In the genomic region with DNA sequence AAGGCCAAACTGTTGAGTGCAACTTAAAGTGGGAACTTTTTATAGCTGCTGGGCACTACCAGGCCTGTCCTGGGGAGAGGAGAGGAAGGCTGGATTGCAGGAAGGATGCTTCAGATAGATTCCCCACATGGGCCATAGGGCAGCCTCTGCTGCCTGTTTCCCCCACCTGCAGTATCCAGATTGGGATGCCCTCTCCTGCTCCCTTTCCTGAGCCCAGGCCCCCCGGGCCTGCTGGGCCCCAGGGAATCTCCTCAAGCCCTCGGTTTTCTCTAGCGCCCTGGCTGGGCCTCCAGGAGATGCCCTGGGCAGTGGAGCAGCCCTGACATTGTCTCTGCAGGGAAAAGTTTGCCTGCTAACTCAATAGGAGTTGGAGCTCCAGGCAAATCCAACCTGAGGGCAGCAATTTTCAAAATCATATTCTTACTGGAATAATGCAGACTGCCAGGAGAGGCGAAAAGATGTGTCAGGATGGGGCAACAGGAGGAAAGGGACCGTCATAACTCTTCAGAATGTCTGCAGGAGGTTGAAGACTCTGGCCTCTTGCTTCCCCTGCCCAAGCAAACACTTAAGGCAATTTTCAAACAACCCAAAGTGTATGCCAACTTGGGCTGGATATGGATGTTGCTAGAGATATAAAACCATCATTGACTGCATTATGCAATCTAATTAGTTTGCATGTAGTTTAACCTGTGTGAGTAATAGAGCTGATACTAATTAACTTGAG, we compare ENCODE assay signal across 10 cellular contexts. TPM values are rescaled to one million over a fixed set of nuclear protein-coding genes. Genes with fewer than 3 reads are reported as not detected.
DNase-seq lines count a peak whose midpoint lies in the region; ATAC-seq, FAIRE-seq and TF ChIP-seq lines count a peak whose summit lies in the region.
"Had no signal": no experiment of that assay in that cellular context is flagged by ENCODE, and none has a peak within 500 bp of the region (broad histone marks: within the 10 kb centered on the region; RNA-seq: fewer than 3 reads in every experiment).

No MANE protein-coding gene starts in this region.

- no peak for TF ChIP-seq RAD21 in K562 (CRISPR knock-in tag; conservative IDR thresholded peaks at IDR 0.05 in 1 of 2, IDR thresholded peaks at IDR 0.05 in 1 of 2)

- in situ Hi-C loops in K562 (cut with MboI): loop anchor here (10.0 to 25.0 kb wide), 2 partner anchors 410 to 902 kb away; no protein-coding TSS in a partner anchor

- POLR2A ChIA-PET in HEK293 (lab: Yijun Ruan, JAX): interaction anchor here (0.9 to 3.1 kb wide), 6 partner anchors 8 to 27 kb away, joined by 3 to 24 read pairs (median 5); no protein-coding TSS in a partner anchor
- POLR2A ChIA-PET in K562 (lab: Yijun Ruan, JAX): interaction anchor here (0.6 to 3.7 kb wide), 10 partner anchors 9 to 628 kb away, joined by 3 to 13 read pairs (median 3); no protein-coding TSS in a partner anchor

- H3K9me3 Mint-ChIP-seq in immature natural killer cell: peaks cover 6 to 38% (median 17%) of the 10 kb centered on the region in 6 donors

- CTCF ChIA-PET in HEK293 (lab: Yijun Ruan, JAX) (interaction anchor here (0.7 to 3.9 kb wide), 8 partner anchors 8 to 911 kb away, joined by 3 to 23 read pairs (median 4); no protein-coding TSS in a partner anchor), K562 (lab: Yijun Ruan, JAX; ENCODE audit: low intra/inter-chr PET ratio) (no interaction called here)

- peaks cover 92% of the 10 kb centered on the region for H3K79me2 ChIP-seq in K562 (ENCODE audit: control insufficient read depth, insufficient read depth, low read length)

- peaks cover 24% of the 10 kb centered on the region for H4K20me1 ChIP-seq in K562 (replicated peaks; ENCODE audit: control insufficient read depth, insufficient read depth, low read length)

- peaks cover 24 to 30% of the 10 kb centered on the region in 2 donors for H3K4me1 Mint-ChIP-seq in immature natural killer cell

- intact Hi-C loops in K562 (cut with micrococcal nuclease): loop anchor here (5.0 to 10.0 kb wide), 3 partner anchors 150 to 1627 kb away; a partner anchor contains a TSS

- peak overlapping the region; percentile 88 to 97 for H3K9ac ChIP-seq in K562 (ENCODE audit: insufficient read depth in 1 of 2, low read depth in 2 of 2, low read length in 2 of 2)
- peak overlapping the region; percentile 90 to 92 for H3K9ac ChIP-seq in stomach smooth muscle (ENCODE audit: low read length in 2 of 2)

- H3K27ac ChIP-seq in HEK293 (ENCODE audit: extremely low read depth, low read depth, low read length) (peak overlapping the region; percentile 99), K562 (ENCODE audit: extremely low read depth, low read depth, low read length) (peak overlapping the region; percentile 58; the same call in 2 of the 3 replicates), stomach smooth muscle (ENCODE audit: low read length) (peak overlapping the region; percentile 93)
- H3K27ac ChIP-seq: WERI-Rb-1 had no signal

- 19% methylated on average over 5 of the region's 5 CpGs for WGBS in K562 (ENCODE audit: insufficient coverage, low coverage, missing lambda C conversion rate)

- H3K36me3 ChIP-seq in HEK293 (ENCODE audit: control insufficient read depth in 2 of 2, insufficient read depth in 1 of 2, low read length in 2 of 2) (peaks cover 3 to 39% of the 10 kb centered on the region in 2 experiments; a peak in 2 of 3 replicates), K562 (ENCODE audit: control insufficient read depth, insufficient read depth, low read length) (peaks cover 59% of the 10 kb centered on the region), stomach smooth muscle (ENCODE audit: control insufficient read depth in 2 of 2, insufficient read depth in 2 of 2, low read length in 2 of 2) (peaks cover 31 to 48% of the 10 kb centered on the region in 2 donors)
- H3K36me3 ChIP-seq: WERI-Rb-1 had no signal

- H3K27me3 Mint-ChIP-seq in immature natural killer cell (ENCODE audit: low read depth in 3 of 3): peaks cover 57 to 65% (median 63%) of the 10 kb centered on the region in 3 donors

- no peak for ATAC-seq in K562

- H3K4me1 ChIP-seq in HEK293 (ENCODE audit: control insufficient read depth, insufficient read depth, low read length) (peaks cover 15% of the 10 kb centered on the region; the same call in 1 of the 2 replicates), K562 (replicated peaks in 1 of 2; ENCODE audit: control insufficient read depth in 2 of 2, insufficient read depth in 2 of 2, low read length in 2 of 2) (peaks cover 26 to 30% of the 10 kb centered on the region in 2 experiments), stomach smooth muscle (ENCODE audit: control insufficient read depth, insufficient read depth, low read length) (peaks cover 8% of the 10 kb centered on the region)

- H3K4me3 ChIP-seq in HEK293 (ENCODE audit: low read depth, low read length): peak overlapping the region; percentile 86
- H3K4me3 ChIP-seq in K562: peak overlapping the region; percentile 71
- peak overlapping the region; percentile 94 to 100 for H3K4me3 ChIP-seq in stomach smooth muscle (ENCODE audit: low read length in 2 of 2)

- TF ChIP-seq EP300 in K562 (IDR thresholded peaks at IDR 0.05; ENCODE audit: low read length): no peak

- peaks cover 0 to 3% (median 0%) of the 10 kb centered on the region in 3 donors for H3K36me3 Mint-ChIP-seq in immature natural killer cell

- no peak for DNase-seq in K562 (ENCODE audit: extremely low read depth in 1 of 4, low spot score in 3 of 4)
- peak; percentile 32 for DNase-seq in left kidney (ENCODE audit: low read depth, low spot score)
- no peak for DNase-seq in immature natural killer cell
- DNase-seq in ureter (ENCODE audit: low spot score): no peak
- DNase-seq in NK-92 (lab: John Stamatoyannopoulos, UW; ENCODE audit: unreplicated experiment): no peak
- no peak for DNase-seq in effector CD8-positive, alpha-beta T cell (lab: John Stamatoyannopoulos, UW)
- DNase-seq: NCI-H1417 treated with DMSO at 0.1 percent for 48 hours, WERI-Rb-1 had no signal

- H3K9me1 ChIP-seq in K562 (ENCODE audit: control insufficient read depth, insufficient read depth, low read length): no peaks in the 10 kb centered on the region

- TF ChIP-seq POLR2A in K562 (conservative IDR thresholded peaks at IDR 0.05): no peak

- H3K9me3 ChIP-seq in HEK293 (ENCODE audit: control insufficient read depth, insufficient read depth, low read depth, low read length) (no peaks in the 10 kb centered on the region), K562 (replicated peaks; ENCODE audit: control insufficient read depth, insufficient read depth, low read depth, low read length) (no peaks in the 10 kb centered on the region), stomach smooth muscle (ENCODE audit: control insufficient read depth in 2 of 2, low read length in 2 of 2) (no peaks in the 10 kb centered on the region)

- no peaks in the 10 kb centered on the region for H3K27me3 ChIP-seq in K562 (ENCODE audit: control insufficient read depth in 2 of 2, insufficient read depth in 2 of 2, low read length in 2 of 2)
- H3K27me3 ChIP-seq in stomach smooth muscle (ENCODE audit: control insufficient read depth in 1 of 2, insufficient read depth in 2 of 2, low read length in 2 of 2): no peaks in the 10 kb centered on the region

- H3K4me2 ChIP-seq in K562 (ENCODE audit: insufficient read depth, low read length): peak overlapping the region; percentile 92

- H2AFZ ChIP-seq in K562 (ENCODE audit: low read depth, low read length): no peak overlapping the region

- BruUV-seq in K562 (replicated peaks; lab: Mats Ljungman, UMichigan): no TSS peak

- H3K27ac Mint-ChIP-seq in immature natural killer cell: no peak overlapping the region

- peak overlapping the region in 1 of 5 donors; percentile 1 for H3K4me3 Mint-ChIP-seq in immature natural killer cell

- FAIRE-seq in K562 (lab: Jason Lieb, UNC): no peak

- TF ChIP-seq CTCF in HEK293 (tag by site-specific recombination; IDR thresholded peaks at IDR 0.05) (no peak), K562 (IDR thresholded peaks at IDR 0.05 in 2 of 3, conservative IDR thresholded peaks at IDR 0.05 in 1 of 3; ENCODE audit: insufficient read depth in 2 of 3, low read depth in 1 of 3, low read length in 3 of 3) (no peak)

TF ChIP-seq in K562, 482 proteins besides CTCF, POLR2A, EP300 and RAD21:
- peak; percentile 47 for TF ChIP-seq CHD1 (IDR thresholded peaks at IDR 0.05; ENCODE audit: low read length)
- TF ChIP-seq PYGO2 (tag; IDR thresholded peaks at IDR 0.05): no peak

RNA-seq across cellular contexts. Expression of a gene that starts 4.4 kb away (rescaled TPM):
- 16.8 and 21.5 TPM in 2 replicates for total RNA-seq in K562 (2011; cell fraction: chromatin; rRNA removed; ENCODE audit: low replicate concordance)
- total RNA-seq in K562 (2011; cell fraction: nucleolus; rRNA removed): 10.5 and 13.2 TPM in 2 replicates
- total RNA-seq in K562 (2011; cell fraction: nucleoplasm; rRNA removed): 14.2 and 23.5 TPM in 2 replicates
- total RNA-seq in K562 (2014; rRNA removed) (6.8 and 8.3 TPM in 2 replicates), K562 (2014; rRNA removed; fragmentation: Illumina TruSeq; extraction: Trizol) (8.3 and 9.9 TPM in 2 replicates), K562 (2015; rRNA removed; fragmentation: Illumina TruSeq; extraction: Trizol) (11.9 and 13.1 TPM in 2 replicates), K562 (2021) (49.7 and 51.8 TPM in 2 replicates), ureter (90.8 TPM)
- polyA plus RNA-seq in K562 (2011; rRNA removed) (6.0 and 10.9 TPM in 2 replicates), K562 (2014; fragmentation: Illumina TruSeq; extraction: Trizol) (41.0 and 41.5 TPM in 2 replicates), K562 (2014; fragmentation: Nextera tagmentation; extraction: Ambion mirVana) (10 to 100 TPM in 1 of 2 experiments, 1 to 10 TPM in 1; 9.7 to 11.1 TPM), K562 (2014; rRNA removed) (21.8 and 24.2 TPM in 2 replicates), immature natural killer cell (not detected)
- polyA plus RNA-seq in K562 (2011; cell fraction: cytosol; rRNA removed): 7.7 and 13.7 TPM in 2 replicates
- polyA plus RNA-seq in K562 (2011; cell fraction: nucleus; rRNA removed): 11.9 and 16.2 TPM in 2 replicates
- 35.3 and 71.0 TPM in 2 replicates for polyA plus RNA-seq in K562 (2012)
- 5.4 TPM in 2 replicates for polyA minus RNA-seq in K562 (2011; rRNA and poly(A)+ RNA removed)
- polyA minus RNA-seq in K562 (2011; cell fraction: cytosol; rRNA and poly(A)+ RNA removed): 17.7 and 27.6 TPM in 2 replicates
- 9.8 and 9.9 TPM in 2 replicates for polyA minus RNA-seq in K562 (2011; cell fraction: nucleus; rRNA and poly(A)+ RNA removed)
